ENCODE assay signal across 7 cellular contexts in the genomic region with DNA sequence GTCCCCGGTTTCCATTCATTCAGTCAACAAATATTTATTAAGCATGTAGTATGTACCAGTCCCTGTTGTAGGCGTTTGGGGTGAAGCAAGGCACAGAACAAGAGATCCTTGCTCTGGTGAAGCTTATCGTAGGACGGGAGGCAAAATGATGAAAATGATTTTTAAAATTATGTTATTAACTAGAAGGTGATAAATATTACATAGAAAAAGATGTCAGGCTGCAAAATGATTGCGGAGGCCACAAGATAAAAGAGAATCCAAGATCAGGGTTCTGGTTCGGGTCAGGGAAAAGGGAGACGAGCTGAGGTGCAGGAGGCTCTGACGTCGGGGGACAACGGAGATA. TPM values are rescaled to one million over a fixed set of nuclear protein-coding genes. Genes with fewer than 3 reads are reported as not detected.
DNase-seq lines count a peak whose midpoint lies in the region; ATAC-seq and TF ChIP-seq lines count a peak whose summit lies in the region.

No MANE protein-coding gene starts in this region.

- peaks cover 26% of the 10 kb centered on the region for H3K27me3 Mint-ChIP-seq in HFFc6 (ENCODE audit: insufficient read depth)
- H3K27me3 Mint-ChIP-seq in activated CD8-positive, alpha-beta T cell treated with anti-CD3 and anti-CD28 coated beads, Interleukin-2, amount 10 ng/mL, durations not matched to agents 7 days and 5 days (ENCODE audit: low read depth), result peaks cover 16% of the 10 kb centered on the region
- H3K27me3 Mint-ChIP-seq in stimulated activated naive B cell treated with anti-CD40 and anti-IgM and Interleukin-4, amounts not matched to agents 10 μg/mL and 1 μg/mL and 100 μg/mL, for 72 hours, result peaks cover 0 to 8% of the 10 kb centered on the region in 2 donors

- H3K36me3 Mint-ChIP-seq in HFFc6 (ENCODE audit: low read depth), result no peaks in the 10 kb centered on the region
- no peaks in the 10 kb centered on the region for H3K36me3 Mint-ChIP-seq in activated CD8-positive, alpha-beta T cell treated with anti-CD3 and anti-CD28 coated beads, Interleukin-2, amount 10 ng/mL, durations not matched to agents 7 days and 5 days (ENCODE audit: low read depth)
- no peaks in the 10 kb centered on the region for H3K36me3 Mint-ChIP-seq in stimulated activated naive B cell treated with anti-CD40 and anti-IgM and Interleukin-4, amounts not matched to agents 10 μg/mL and 1 μg/mL and 100 μg/mL, for 72 hours

- DNase-seq in HFFc6 (no peak), NCI-H187 (lab: John Stamatoyannopoulos, UW) (no peak), ureter (ENCODE audit: low spot score) (no peak)
- no peak for DNase-seq in activated CD8-positive, alpha-beta T cell treated with anti-CD3 and anti-CD28 coated beads, Interleukin-2, amount 10 ng/mL, durations not matched to agents 7 days and 5 days
- DNase-seq in stimulated activated naive B cell treated with anti-CD40 and anti-IgM and Interleukin-4, amounts not matched to agents 10 μg/mL and 1 μg/mL and 100 μg/mL, for 72 hours, result no peak
- DNase-seq in activated CD4-positive, CD25-positive, alpha-beta regulatory T cell (lab: John Stamatoyannopoulos, UW), result no peak

- H3K9me3 Mint-ChIP-seq in HFFc6, result no peaks in the 10 kb centered on the region
- H3K9me3 Mint-ChIP-seq in activated CD8-positive, alpha-beta T cell treated with anti-CD3 and anti-CD28 coated beads, Interleukin-2, amount 10 ng/mL, durations not matched to agents 7 days and 5 days (ENCODE audit: insufficient read depth), result no peaks in the 10 kb centered on the region
- H3K9me3 Mint-ChIP-seq in stimulated activated naive B cell treated with anti-CD40 and anti-IgM and Interleukin-4, amounts not matched to agents 10 μg/mL and 1 μg/mL and 100 μg/mL, for 72 hours, result no peaks in the 10 kb centered on the region

- no peak for TF ChIP-seq CTCF in HFFc6 (IDR thresholded peaks at IDR 0.05)

- peak overlapping the region; percentile 81 for H3K4me3 Mint-ChIP-seq in HFFc6
- peak overlapping the region; percentile 75 for H3K4me3 Mint-ChIP-seq in activated CD8-positive, alpha-beta T cell treated with anti-CD3 and anti-CD28 coated beads, Interleukin-2, amount 10 ng/mL, durations not matched to agents 7 days and 5 days
- peak overlapping the region; percentile 85 to 87 for H3K4me3 Mint-ChIP-seq in stimulated activated naive B cell treated with anti-CD40 and anti-IgM and Interleukin-4, amounts not matched to agents 10 μg/mL and 1 μg/mL and 100 μg/mL, for 72 hours

- H3K27ac Mint-ChIP-seq in HFFc6, result no peak overlapping the region
- no peak overlapping the region for H3K27ac Mint-ChIP-seq in activated CD8-positive, alpha-beta T cell treated with anti-CD3 and anti-CD28 coated beads, Interleukin-2, amount 10 ng/mL, durations not matched to agents 7 days and 5 days
- H3K27ac Mint-ChIP-seq in stimulated activated naive B cell treated with anti-CD40 and anti-IgM and Interleukin-4, amounts not matched to agents 10 μg/mL and 1 μg/mL and 100 μg/mL, for 72 hours, result peak overlapping the region; percentile 72

- peaks cover 19% of the 10 kb centered on the region for H3K4me1 Mint-ChIP-seq in HFFc6 (ENCODE audit: low read depth)
- H3K4me1 Mint-ChIP-seq in activated CD8-positive, alpha-beta T cell treated with anti-CD3 and anti-CD28 coated beads, Interleukin-2, amount 10 ng/mL, durations not matched to agents 7 days and 5 days (ENCODE audit: low read depth), result peaks cover 29% of the 10 kb centered on the region
- H3K4me1 Mint-ChIP-seq in stimulated activated naive B cell treated with anti-CD40 and anti-IgM and Interleukin-4, amounts not matched to agents 10 μg/mL and 1 μg/mL and 100 μg/mL, for 72 hours, result peaks cover 10 to 33% of the 10 kb centered on the region in 2 donors

- CTCF ChIA-PET in activated CD8-positive, alpha-beta T cell treated with anti-CD3 and anti-CD28 coated beads, Interleukin-2, amount 10 ng/mL, durations not matched to agents 7 days and 5 days (lab: Charles Lee), result interaction anchor here (0.9 to 2.6 kb wide), 6 partner anchors 8 to 109 kb away, joined by 3 to 9 read pairs (median 3); no protein-coding TSS in a partner anchor

- H3K4me3 ChIP-seq in iPS-18c (ENCODE audit: insufficient read depth, low read depth, low read length), result peak overlapping the region; percentile 56

- POLR2A ChIA-PET in activated CD8-positive, alpha-beta T cell treated with anti-CD3 and anti-CD28 coated beads, Interleukin-2, amount 10 ng/mL, durations not matched to agents 7 days and 5 days (lab: Charles Lee), result no interaction called here

- no peaks in the 10 kb centered on the region for H3K9me3 ChIP-seq in iPS-18c (ENCODE audit: control insufficient read depth, insufficient read depth, low read length)

- no peak for ATAC-seq in activated CD8-positive, alpha-beta T cell treated with anti-CD3 and anti-CD28 coated beads, Interleukin-2, amount 10 ng/mL, durations not matched to agents 7 days and 5 days
- ATAC-seq in stimulated activated naive B cell treated with anti-CD40 and anti-IgM and Interleukin-4, amounts not matched to agents 10 μg/mL and 1 μg/mL and 100 μg/mL, for 72 hours (replicated peaks), result no peak

RNA-seq across cellular contexts. Expression of gene CGN, which starts 0.6 kb away (rescaled TPM):
- under 1 TPM; 0.17 to 0.28 (median 0.21) TPM for total RNA-seq in HFFc6 (2021; fragmentation: NEBNext Ultra II Directional; extraction: Animal tissue kit (Norgen Biotek cat#: 25700))
- total RNA-seq in activated CD8-positive, alpha-beta T cell treated with anti-CD3 and anti-CD28 coated beads, Interleukin-2, amount 10 ng/mL, durations not matched to agents 7 days and 5 days, result under 1 TPM; 0.34 to 0.82 TPM
- 67.4 TPM for total RNA-seq in ureter

RNA-seq across cellular contexts. Expression of gene TUFT1, which starts 29.5 kb away (rescaled TPM):
- 10 to 100 TPM in 2 of 6 experiments, 1 to 10 TPM in 4; 6.5 to 20.2 (median 7.3) TPM for total RNA-seq in HFFc6 (2021; fragmentation: NEBNext Ultra II Directional; extraction: Animal tissue kit (Norgen Biotek cat#: 25700))
- total RNA-seq in activated CD8-positive, alpha-beta T cell treated with anti-CD3 and anti-CD28 coated beads, Interleukin-2, amount 10 ng/mL, durations not matched to agents 7 days and 5 days, result under 1 TPM; 0.42 TPM
- 29.5 TPM for total RNA-seq in ureter

RNA-seq across cellular contexts. Expression of gene POGZ, which starts 51.3 kb away (rescaled TPM):
- 10 to 100 TPM; 34.9 to 40.3 (median 37.9) TPM for total RNA-seq in HFFc6 (2021; fragmentation: NEBNext Ultra II Directional; extraction: Animal tissue kit (Norgen Biotek cat#: 25700))
- total RNA-seq in activated CD8-positive, alpha-beta T cell treated with anti-CD3 and anti-CD28 coated beads, Interleukin-2, amount 10 ng/mL, durations not matched to agents 7 days and 5 days, result 10 to 100 TPM; 67.7 to 68.5 TPM
- total RNA-seq in ureter, result 175 TPM

Comparison
In these comparisons a context has a peak if more than half of its experiments do, and no peak if none do; other contexts are left out.
1. RNA of gene CGN, which starts 0.6 kb away (total RNA-seq): 67.4 TPM in ureter (single experiment); 0.34 to 0.82 TPM in activated CD8-positive, alpha-beta T cell treated with anti-CD3 and anti-CD28 coated beads, Interleukin-2, amount 10 ng/mL, durations not matched to agents 7 days and 5 days and 0.17 to 0.28 TPM in HFFc6; every median in the first group is over 10 times any median in the second.
2. RNA of gene TUFT1, which starts 29.5 kb away (total RNA-seq): 29.5 TPM in ureter (single experiment) and 6.5 to 20.2 TPM in HFFc6; 0.42 TPM in activated CD8-positive, alpha-beta T cell treated with anti-CD3 and anti-CD28 coated beads, Interleukin-2, amount 10 ng/mL, durations not matched to agents 7 days and 5 days; every median in the first group is over 4 times any median in the second.
3. Peak in every context shown above with its lines, with median percentiles within 50 percentile points of each other: H3K4me3 Mint-ChIP-seq.